In the genomic region with DNA sequence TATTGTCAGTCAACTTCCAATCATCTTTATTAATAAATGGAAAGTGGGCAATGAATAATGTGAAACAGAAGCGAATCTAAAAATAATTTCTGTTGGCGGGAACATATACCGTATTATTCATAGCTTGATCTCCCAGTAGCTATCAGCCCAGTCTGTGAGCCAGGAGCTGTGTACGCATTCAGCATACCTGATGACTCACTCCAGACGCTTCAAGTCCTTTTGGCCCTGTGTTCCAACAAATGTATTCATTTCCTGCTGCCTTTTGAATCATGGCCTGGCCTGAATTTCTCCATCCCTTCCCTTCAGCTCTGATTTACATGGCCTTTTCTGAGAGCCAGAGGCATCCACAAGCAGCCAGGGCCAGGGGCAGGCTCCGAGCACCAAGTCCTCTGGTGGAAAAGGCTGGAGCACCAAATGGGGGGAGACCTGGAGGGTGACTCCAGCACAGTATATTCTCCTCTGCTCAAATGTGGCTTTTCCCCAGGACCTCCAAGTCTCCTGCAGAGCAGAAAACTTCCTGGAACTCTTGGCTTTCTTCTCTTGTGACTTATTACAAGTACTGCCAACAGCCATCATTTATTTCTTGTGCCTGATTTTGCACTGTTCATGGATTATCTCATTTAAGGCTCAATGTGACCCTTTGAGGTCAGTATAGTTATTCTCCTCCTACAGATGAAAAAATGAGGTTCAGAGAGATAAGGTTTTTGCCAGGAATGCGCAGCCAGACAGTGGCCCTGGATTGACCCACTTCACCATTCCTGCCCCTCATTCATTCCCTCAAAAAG, we compare ENCODE assay signal across 10 cellular contexts.
DNase-seq lines count a peak whose midpoint lies in the region; ATAC-seq, FAIRE-seq and TF ChIP-seq lines count a peak whose summit lies in the region.
"Had no signal": no experiment of that assay in that cellular context is flagged by ENCODE, and none has a peak within 500 bp of the region (broad histone marks: within the 10 kb centered on the region; RNA-seq: fewer than 3 reads in every experiment).

No MANE protein-coding gene starts in this region.

- H3K79me2 ChIP-seq in GM23248 (ENCODE audit: insufficient read depth): no peaks in the 10 kb centered on the region

- ATAC-seq in gastroesophageal sphincter (peak; percentile 81), gastrocnemius medialis (peak; percentile 97 to 98), GM18498 (IDR thresholded peaks at IDR 0.05; ENCODE audit: unreplicated experiment) (no peak)

- no peaks in the 10 kb centered on the region for H3K27me3 Mint-ChIP-seq in activated CD4-positive, alpha-beta memory T cell treated with anti-CD3 and anti-CD28 coated beads, Interleukin-2, amount 10 ng/mL, durations not matched to agents 7 days and 5 days

- H3K9ac ChIP-seq in GM23248: peak overlapping the region; percentile 64
- no peak overlapping the region for H3K9ac ChIP-seq in kidney (ENCODE audit: low read length in 2 of 2)

- H3K27me3 ChIP-seq in GM23248 (replicated peaks; ENCODE audit: insufficient read depth) (no peaks in the 10 kb centered on the region), gastroesophageal sphincter (peaks cover 16% of the 10 kb centered on the region), gastrocnemius medialis (no peaks in the 10 kb centered on the region)

- H3K4me2 ChIP-seq in GM23248 (ENCODE audit: unreplicated experiment): peak overlapping the region; percentile 49

- in situ Hi-C loops in GM23248 (cut with MboI) (no loop called here), gastrocnemius medialis (cut with MboI; ENCODE audit: low sequenced_read_pairs in 4 of 4) (no loop called here)

- H3K27ac ChIP-seq in GM23248: peak overlapping the region; percentile 84
- no peak overlapping the region for H3K27ac ChIP-seq in gastroesophageal sphincter
- H3K27ac ChIP-seq in gastrocnemius medialis: peak overlapping the region; percentile 30 to 64 (median 52)
- no peak overlapping the region for H3K27ac ChIP-seq in kidney (ENCODE audit: low read depth in 2 of 2, low read length in 2 of 2)

- H3F3A ChIP-seq in GM23248 (ENCODE audit: insufficient read depth): peaks cover 18% of the 10 kb centered on the region

- H3K4me1 Mint-ChIP-seq in activated CD4-positive, alpha-beta memory T cell treated with anti-CD3 and anti-CD28 coated beads, Interleukin-2, amount 10 ng/mL, durations not matched to agents 7 days and 5 days: no peaks in the 10 kb centered on the region

- DNase-seq in GM23248 (peak; percentile 100), SW 1271 (lab: John Stamatoyannopoulos, UW) (peak; percentile 81 to 88), gastrocnemius medialis (peak; percentile 60 to 66), erythroblast (lab: John Stamatoyannopoulos, UW) (no peak), kidney (no peak)
- DNase-seq in activated CD4-positive, alpha-beta memory T cell treated with anti-CD3 and anti-CD28 coated beads, Interleukin-2, amount 10 ng/mL, durations not matched to agents 7 days and 5 days: no peak

- H4K20me1 ChIP-seq in GM23248 (ENCODE audit: insufficient read depth): no peaks in the 10 kb centered on the region

- no peaks in the 10 kb centered on the region for H3K9me3 ChIP-seq in GM23248 (ENCODE audit: low read depth)
- H3K9me3 ChIP-seq in gastroesophageal sphincter: peaks cover 0 to 4% (median 0%) of the 10 kb centered on the region in 3 donors
- H3K9me3 ChIP-seq in gastrocnemius medialis: no peaks in the 10 kb centered on the region
- no peaks in the 10 kb centered on the region for H3K9me3 ChIP-seq in kidney (ENCODE audit: control insufficient read depth in 1 of 2, low read length in 2 of 2)

- H3K9me3 Mint-ChIP-seq in activated CD4-positive, alpha-beta memory T cell treated with anti-CD3 and anti-CD28 coated beads, Interleukin-2, amount 10 ng/mL, durations not matched to agents 7 days and 5 days: no peaks in the 10 kb centered on the region

- H3K4me3 ChIP-seq in GM23248: peak overlapping the region; percentile 12; the same call in 1 of the 2 replicates
- H3K4me3 ChIP-seq in gastroesophageal sphincter: no peak overlapping the region
- no peak overlapping the region for H3K4me3 ChIP-seq in gastrocnemius medialis
- no peak overlapping the region for H3K4me3 ChIP-seq in kidney (ENCODE audit: low read length in 2 of 2)

- TF ChIP-seq EP300 in gastroesophageal sphincter (IDR thresholded peaks at IDR 0.05): no peak

- WGBS in GM23248 (ENCODE audit: low coverage in 1 of 2, low lambda C conversion rate in 2 of 2, missing lambda C conversion rate in 2 of 2), 2 experiments: 14% methylated on average over 7 of the region's 7 CpGs
- 42 to 46% methylated on average over 6 to 7 of the region's 7 CpGs for WGBS in gastroesophageal sphincter (ENCODE audit: low coverage in 1 of 2), 2 donors

- no peaks in the 10 kb centered on the region for H3K9me2 ChIP-seq in GM23248 (ENCODE audit: insufficient read depth)

- H3K4me1 ChIP-seq in GM23248 (ENCODE audit: insufficient read depth): peaks cover 19% of the 10 kb centered on the region
- H3K4me1 ChIP-seq in gastroesophageal sphincter: no peaks in the 10 kb centered on the region
- H3K4me1 ChIP-seq in gastrocnemius medialis: peaks cover 6 to 9% of the 10 kb centered on the region in 2 donors
- no peaks in the 10 kb centered on the region for H3K4me1 ChIP-seq in kidney (ENCODE audit: control insufficient read depth in 1 of 2, insufficient read depth in 1 of 2, low read depth in 1 of 2, low read length in 2 of 2)

- TF ChIP-seq CTCF in gastroesophageal sphincter (IDR thresholded peaks at IDR 0.05): no peak
- no peak for TF ChIP-seq CTCF in gastrocnemius medialis (IDR thresholded peaks at IDR 0.05 in 4 of 5, conservative IDR thresholded peaks at IDR 0.05 in 1 of 5)
- no peak for TF ChIP-seq CTCF in kidney (IDR thresholded peaks at IDR 0.05; ENCODE audit: borderline replicate concordance, extremely low read depth, insufficient read depth)

- H3K27ac Mint-ChIP-seq in activated CD4-positive, alpha-beta memory T cell treated with anti-CD3 and anti-CD28 coated beads, Interleukin-2, amount 10 ng/mL, durations not matched to agents 7 days and 5 days: no peak overlapping the region

- H2AFZ ChIP-seq in GM23248: peak overlapping the region; percentile 77

- CTCF ChIA-PET in activated CD4-positive, alpha-beta memory T cell treated with anti-CD3 and anti-CD28 coated beads, Interleukin-2, amount 10 ng/mL, durations not matched to agents 7 days and 5 days (lab: Charles Lee): no interaction called here

- no peak for TF ChIP-seq POLR2A in gastroesophageal sphincter (IDR thresholded peaks at IDR 0.05)
- TF ChIP-seq POLR2A in gastrocnemius medialis (IDR thresholded peaks at IDR 0.05): no peak
- TF ChIP-seq POLR2A in erythroblast (IDR thresholded peaks at IDR 0.05; ENCODE audit: low read length): no peak

- POLR2A ChIA-PET in activated CD4-positive, alpha-beta memory T cell treated with anti-CD3 and anti-CD28 coated beads, Interleukin-2, amount 10 ng/mL, durations not matched to agents 7 days and 5 days (lab: Charles Lee): no interaction called here

- no peaks in the 10 kb centered on the region for H3K36me3 ChIP-seq in GM23248 (ENCODE audit: low read depth)
- H3K36me3 ChIP-seq in gastroesophageal sphincter: no peaks in the 10 kb centered on the region
- no peaks in the 10 kb centered on the region for H3K36me3 ChIP-seq in gastrocnemius medialis
- H3K36me3 ChIP-seq in kidney (ENCODE audit: control insufficient read depth in 1 of 2, insufficient read depth in 2 of 2, low read length in 2 of 2): no peaks in the 10 kb centered on the region

- intact Hi-C loops in gastrocnemius medialis (cut with DNase I; ENCODE audit: low total_unique reads) (no loop called here), kidney (cut with DNase I) (no loop called here)

- H3K36me3 Mint-ChIP-seq in activated CD4-positive, alpha-beta memory T cell treated with anti-CD3 and anti-CD28 coated beads, Interleukin-2, amount 10 ng/mL, durations not matched to agents 7 days and 5 days (ENCODE audit: low read depth): no peaks in the 10 kb centered on the region

- no peak for FAIRE-seq in kidney (lab: Jason Lieb, UNC)
- FAIRE-seq: colon, GM12891 had no signal

- no peak overlapping the region for H3K4me3 Mint-ChIP-seq in activated CD4-positive, alpha-beta memory T cell treated with anti-CD3 and anti-CD28 coated beads, Interleukin-2, amount 10 ng/mL, durations not matched to agents 7 days and 5 days

Comparison
In these comparisons a context has a peak if more than half of its experiments do, and no peak if none do; other contexts are left out.
1. DNase-seq: peak in GM23248 (single experiment), SW 1271 (2 of 2) and gastrocnemius medialis (2 of 2); none in erythroblast (0 of 2), activated CD4-positive, alpha-beta memory T cell treated with anti-CD3 and anti-CD28 coated beads, Interleukin-2, amount 10 ng/mL, durations not matched to agents 7 days and 5 days (single experiment) and kidney (single experiment).
2. H3K27ac ChIP-seq: peak in GM23248 (single experiment) and gastrocnemius medialis (4 of 4); none in gastroesophageal sphincter (0 of 4) and kidney (0 of 2).